ENCODE assay signal across 8 cellular contexts in the genomic region with DNA sequence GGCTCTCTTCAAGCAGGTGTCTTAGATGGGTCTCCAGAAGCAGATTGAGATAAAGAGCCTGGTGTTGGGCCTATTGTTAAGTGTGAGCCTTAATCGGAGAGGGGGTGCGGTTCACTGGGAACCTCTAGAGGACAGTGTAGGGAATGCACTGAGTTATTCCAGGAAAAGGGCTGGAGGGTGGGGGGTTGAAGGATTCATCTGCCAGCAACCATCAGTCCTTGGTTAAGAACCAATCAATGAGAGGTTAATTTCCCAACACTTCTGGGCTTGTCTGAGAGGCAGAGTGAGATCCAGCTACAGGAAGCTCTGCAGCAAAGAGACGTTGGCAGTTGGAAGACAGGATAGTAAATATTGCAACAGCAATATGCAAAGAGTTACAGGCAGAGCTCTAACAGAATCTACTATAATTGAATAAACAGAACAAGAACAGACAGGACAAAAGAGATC. TPM values are rescaled to one million over a fixed set of nuclear protein-coding genes. Genes with fewer than 3 reads are reported as not detected.
DNase-seq lines count a peak whose midpoint lies in the region; ATAC-seq and TF ChIP-seq lines count a peak whose summit lies in the region.

No MANE protein-coding gene starts in this region.

- peak; percentile 59 for DNase-seq in AG08395 (ENCODE audit: low spot score)
- peak; percentile 100 for DNase-seq in NOMO-1 treated with DMSO at 0.1 percent for 48 hours (lab: John Stamatoyannopoulos, UW; ENCODE audit: unreplicated experiment)
- DNase-seq in activated T-cell treated with anti-CD3 and anti-CD28 coated beads for 4 hours: peak; percentile 24
- peak; percentile 14 for DNase-seq in foreskin melanocyte
- no peak for DNase-seq in sciatic nerve (ENCODE audit: low spot score)
- DNase-seq in NCI-H524 treated with DMSO at 0.1 percent for 48 hours (lab: John Stamatoyannopoulos, UW): no peak

- peak; percentile 63 for TF ChIP-seq CTCF in GM12875 (IDR thresholded peaks at IDR 0.05; ENCODE audit: borderline replicate concordance, insufficient read depth, low read depth, low read length)

- H3K4me3 ChIP-seq in GM12875 (ENCODE audit: low read depth, low read length): no peak overlapping the region

- ATAC-seq in sciatic nerve (peak; percentile 51), HG03342 (IDR thresholded peaks at IDR 0.05; ENCODE audit: unreplicated experiment) (no peak)

- intact Hi-C loops in sciatic nerve (cut with DNase I): no loop called here

RNA-seq across cellular contexts. Expression of a gene that starts 28.7 kb away (rescaled TPM):
- not detected for total RNA-seq in sciatic nerve

RNA-seq across cellular contexts. Expression of a gene that starts 53.7 kb away (rescaled TPM):
- not detected for total RNA-seq in sciatic nerve

Comparison
In these comparisons a context has a peak if more than half of its experiments do, and no peak if none do; other contexts are left out.
1. DNase-seq: peak in AG08395 (single experiment), NOMO-1 treated with DMSO at 0.1 percent for 48 hours (single experiment), activated T-cell treated with anti-CD3 and anti-CD28 coated beads for 4 hours (single experiment) and foreskin melanocyte (single experiment); none in sciatic nerve (single experiment) and NCI-H524 treated with DMSO at 0.1 percent for 48 hours (single experiment).